9 cellular contexts compared by ENCODE assay signal in the genomic region with DNA sequence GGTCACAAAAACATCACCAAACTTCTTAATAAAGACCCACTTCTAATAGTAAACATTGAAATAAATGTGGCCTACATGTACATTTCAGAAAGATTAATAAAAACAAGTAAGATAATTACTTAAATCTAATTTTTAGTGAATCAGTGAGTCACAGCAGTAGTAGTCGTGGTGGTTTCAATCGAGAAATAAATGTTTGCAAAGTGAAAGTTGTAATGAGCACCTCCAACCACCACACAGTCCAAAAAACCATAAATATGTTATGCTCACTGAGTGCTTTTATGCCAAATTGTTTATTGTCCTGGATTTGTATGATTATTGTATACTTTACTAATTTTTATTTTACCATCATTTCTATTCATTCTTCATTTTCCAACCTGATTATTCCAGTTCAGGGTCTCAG.
"Had no signal": no experiment of that assay in that cellular context is flagged by ENCODE, and none has a peak within 500 bp of the region (broad histone marks: within the 10 kb centered on the region; RNA-seq: fewer than 3 reads in every experiment).

No MANE protein-coding gene starts in this region.

- H3K4me3 Mint-ChIP-seq: HFFc6 had no signal

- H3K36me3 ChIP-seq: HAP-1 had no signal

- H3K27ac Mint-ChIP-seq: HFFc6 had no signal

- H3K4me3 ChIP-seq: GM23248, HAP-1, K562 had no signal

- H2AFZ ChIP-seq: GM23248 had no signal

- H3K27ac ChIP-seq: GM23248 had no signal

- DNase-seq: GM23248, GOT3, H7, HFFc6, IMR-90, KG1 had no signal

- H3K9ac ChIP-seq: GM23248 had no signal

- H3K9me3 Mint-ChIP-seq: HFFc6 had no signal

- ATAC-seq: HCT116, K562 had no signal

- H3K9me3 ChIP-seq: HAP-1 had no signal
